ENCODE assay signal across 9 cellular contexts in genomic region chr12:89883630-89884364, GRCh38.
DNase-seq lines count a peak whose midpoint lies in the region; ATAC-seq and TF ChIP-seq lines count a peak whose summit lies in the region.
"Had no signal": no experiment of that assay in that cellular context is flagged by ENCODE, and none has a peak within 500 bp of the region (broad histone marks: within the 10 kb centered on the region; RNA-seq: fewer than 3 reads in every experiment).

No MANE protein-coding gene starts in this region.

- peak; percentile 56 for DNase-seq in H7
- DNase-seq in NCI-H2171 treated with DMSO at 0.1 percent for 48 hours (lab: John Stamatoyannopoulos, UW), result peak; percentile 71
- DNase-seq in cerebellum (ENCODE audit: low spot score), result peak; percentile 15
- peak; percentile 89 for DNase-seq in neural progenitor cell (ENCODE audit: low spot score)
- no peak for DNase-seq in glomerular visceral epithelial cell (ENCODE audit: extremely low spot score)
- DNase-seq in DMS53 (lab: John Stamatoyannopoulos, UW), result no peak
- no peak for DNase-seq in upper lobe of right lung
- DNase-seq: stimulated activated CD4-positive, alpha-beta T cell treated with anti-CD3 and anti-CD28 coated beads, Interleukin-15, amount 100 ng/mL, for 24 hours had no signal

- no peaks in the 10 kb centered on the region for H3K36me3 Mint-ChIP-seq in neural progenitor cell

- H3K27ac Mint-ChIP-seq in neural progenitor cell, result peak overlapping the region; percentile 96

- H3K9me3 ChIP-seq in neural progenitor cell (ENCODE audit: low read depth) (no peaks in the 10 kb centered on the region), upper lobe of right lung (no peaks in the 10 kb centered on the region)

- peak overlapping the region; percentile 96 for H3K27ac ChIP-seq in neural progenitor cell
- H3K27ac ChIP-seq in upper lobe of right lung, result no peak overlapping the region

- TF ChIP-seq CTCF in neural progenitor cell (IDR thresholded peaks at IDR 0.05) (no peak), upper lobe of right lung (IDR thresholded peaks at IDR 0.05) (no peak)

- H3F3A ChIP-seq in neural progenitor cell (ENCODE audit: low read depth), result peaks cover 44% of the 10 kb centered on the region

- no peak overlapping the region for H2AFZ ChIP-seq in neural progenitor cell (replicated peaks)

- intact Hi-C loops in upper lobe of right lung (cut with DNase I), result no loop called here

- H3K4me1 ChIP-seq in neural progenitor cell (peaks cover 71% of the 10 kb centered on the region), upper lobe of right lung (no peaks in the 10 kb centered on the region)

- ATAC-seq in GM18498 (IDR thresholded peaks at IDR 0.05; ENCODE audit: unreplicated experiment) (no peak), upper lobe of right lung (no peak)

- H3K9me3 Mint-ChIP-seq in neural progenitor cell, result no peaks in the 10 kb centered on the region

- peaks cover 81% of the 10 kb centered on the region for H3K4me1 Mint-ChIP-seq in neural progenitor cell

- peak overlapping the region; percentile 0 for H3K9ac ChIP-seq in neural progenitor cell

- no peaks in the 10 kb centered on the region for H3K27me3 Mint-ChIP-seq in neural progenitor cell (ENCODE audit: insufficient read depth, low read depth)

- H3K4me3 ChIP-seq in H7 (ENCODE audit: insufficient read depth, low read depth, low read length) (no peak overlapping the region), neural progenitor cell (peak overlapping the region; percentile 35), upper lobe of right lung (no peak overlapping the region)

- H4K20me1 ChIP-seq in neural progenitor cell (ENCODE audit: low read depth), result no peaks in the 10 kb centered on the region

- H3K4me3 Mint-ChIP-seq in neural progenitor cell, result peak overlapping the region; percentile 14

- peak overlapping the region; percentile 75 for H3K4me2 ChIP-seq in neural progenitor cell

- H3K27me3 ChIP-seq in H7 (ENCODE audit: control insufficient read depth, insufficient read depth, low read length) (no peaks in the 10 kb centered on the region), neural progenitor cell (no peaks in the 10 kb centered on the region), upper lobe of right lung (no peaks in the 10 kb centered on the region)

- H3K36me3 ChIP-seq in H7 (replicated peaks; ENCODE audit: control insufficient read depth, insufficient read depth, low read length) (no peaks in the 10 kb centered on the region), neural progenitor cell (no peaks in the 10 kb centered on the region), upper lobe of right lung (no peaks in the 10 kb centered on the region)

- H3K79me2 ChIP-seq in neural progenitor cell (ENCODE audit: low read depth), result no peaks in the 10 kb centered on the region

Comparison
In these comparisons a context has a peak if more than half of its experiments do, and no peak if none do; other contexts are left out.
1. DNase-seq: peak in H7 (single experiment), NCI-H2171 treated with DMSO at 0.1 percent for 48 hours (single experiment), cerebellum (single experiment) and neural progenitor cell (single experiment); none in glomerular visceral epithelial cell (single experiment), DMS53 (single experiment) and upper lobe of right lung (single experiment).